9 cellular contexts compared by ENCODE assay signal in the genomic region with DNA sequence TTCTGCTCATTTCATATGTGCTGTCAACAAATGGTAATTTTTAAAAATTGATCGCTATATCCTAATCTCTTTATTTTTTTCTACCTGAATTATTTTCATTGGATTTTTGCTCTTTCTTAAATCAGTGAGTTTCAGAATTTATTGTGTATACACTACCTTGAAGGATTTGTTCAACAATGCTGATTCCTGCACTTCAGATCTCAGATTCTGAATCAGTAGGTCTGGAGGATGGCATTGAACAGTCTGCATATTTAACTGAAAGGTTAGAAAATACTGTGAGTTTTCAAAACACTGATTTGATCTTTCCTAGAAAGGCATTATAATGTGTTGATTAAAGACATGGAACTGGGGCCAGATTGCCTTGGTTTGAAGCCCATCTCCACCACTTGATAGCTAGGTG. TPM values are rescaled to one million over a fixed set of nuclear protein-coding genes. Genes with fewer than 3 reads are reported as not detected.
DNase-seq lines count a peak whose midpoint lies in the region; ATAC-seq, FAIRE-seq and TF ChIP-seq lines count a peak whose summit lies in the region.
"Had no signal": no experiment of that assay in that cellular context is flagged by ENCODE, and none has a peak within 500 bp of the region (broad histone marks: within the 10 kb centered on the region; RNA-seq: fewer than 3 reads in every experiment).

No MANE protein-coding gene starts in this region.

- peaks cover 12% of the 10 kb centered on the region for H3K27me3 Mint-ChIP-seq in CD4-positive, CD25-positive, alpha-beta regulatory T cell
- no peaks in the 10 kb centered on the region for H3K27me3 Mint-ChIP-seq in mesothelial cell of epicardium (ENCODE audit: low read depth)

- peak overlapping the region; percentile 81 to 85 (median 83) for H3K4me3 Mint-ChIP-seq in CD4-positive, CD25-positive, alpha-beta regulatory T cell
- H3K4me3 Mint-ChIP-seq in mesothelial cell of epicardium = peak overlapping the region; percentile 62

- DNase-seq in CD4-positive, CD25-positive, alpha-beta regulatory T cell = no peak
- no peak for DNase-seq in astrocyte of the spinal cord (ENCODE audit: low read depth, low spot score)
- DNase-seq in mesothelial cell of epicardium (ENCODE audit: low spot score in 2 of 2, unreplicated experiment in 2 of 2) = no peak
- no peak for DNase-seq in G401 (ENCODE audit: low spot score)
- no peak for DNase-seq in DMS114 treated with DMSO at 0.1 percent for 48 hours (lab: John Stamatoyannopoulos, UW; ENCODE audit: unreplicated experiment)
- no peak for DNase-seq in kidney
- DNase-seq in caudate nucleus (lab: John Stamatoyannopoulos, UW) = no peak
- DNase-seq: testis had no signal

- intact Hi-C loops in kidney (cut with DNase I) = no loop called here

- H3K4me3 ChIP-seq in CD4-positive, CD25-positive, alpha-beta regulatory T cell (ENCODE audit: low read depth, low read length) = peak overlapping the region; percentile 94
- H3K4me3 ChIP-seq in HUES64 (ENCODE audit: low read length) (peak overlapping the region; percentile 100), astrocyte of the spinal cord (ENCODE audit: low read depth, low read length) (peak overlapping the region; percentile 98), kidney (ENCODE audit: low read length in 2 of 2) (no peak overlapping the region)

- no peak for FAIRE-seq in kidney (lab: Jason Lieb, UNC)

- H3K4me1 ChIP-seq in CD4-positive, CD25-positive, alpha-beta regulatory T cell (ENCODE audit: control insufficient read depth, insufficient read depth, low read length, poor library complexity, severe bottlenecking) = peaks cover 25% of the 10 kb centered on the region
- H3K4me1 ChIP-seq in HUES64 (ENCODE audit: insufficient read depth, low read length) = peaks cover 20% of the 10 kb centered on the region
- H3K4me1 ChIP-seq in kidney (ENCODE audit: control insufficient read depth in 1 of 2, insufficient read depth in 1 of 2, low read depth in 1 of 2, low read length in 2 of 2) = no peaks in the 10 kb centered on the region
- H3K4me1 ChIP-seq: testis had no signal

- peaks cover 32 to 52% (median 36%) of the 10 kb centered on the region in 4 donors for H3K4me1 Mint-ChIP-seq in CD4-positive, CD25-positive, alpha-beta regulatory T cell
- H3K4me1 Mint-ChIP-seq in mesothelial cell of epicardium = peaks cover 25% of the 10 kb centered on the region

- peaks cover 19% of the 10 kb centered on the region for H3K36me3 Mint-ChIP-seq in CD4-positive, CD25-positive, alpha-beta regulatory T cell
- peaks cover 15% of the 10 kb centered on the region for H3K36me3 Mint-ChIP-seq in mesothelial cell of epicardium

- H3K27ac Mint-ChIP-seq in CD4-positive, CD25-positive, alpha-beta regulatory T cell = peak overlapping the region; percentile 12 to 52 (median 21)
- peak overlapping the region; percentile 5 for H3K27ac Mint-ChIP-seq in mesothelial cell of epicardium

- H3K27me3 ChIP-seq in CD4-positive, CD25-positive, alpha-beta regulatory T cell (ENCODE audit: control insufficient read depth, insufficient read depth, low read length) = no peaks in the 10 kb centered on the region
- H3K27me3 ChIP-seq in HUES64 (ENCODE audit: insufficient read depth, low read length) = no peaks in the 10 kb centered on the region
- H3K27me3 ChIP-seq: testis had no signal

- TF ChIP-seq CTCF in astrocyte of the spinal cord (IDR thresholded peaks at IDR 0.05; ENCODE audit: low read depth, low read length) (no peak), mesothelial cell of epicardium (IDR thresholded peaks at IDR 0.05; ENCODE audit: unreplicated experiment) (no peak), kidney (IDR thresholded peaks at IDR 0.05; ENCODE audit: borderline replicate concordance, extremely low read depth, insufficient read depth) (no peak)

- H3K9me3 Mint-ChIP-seq in CD4-positive, CD25-positive, alpha-beta regulatory T cell = no peaks in the 10 kb centered on the region
- peaks cover 8% of the 10 kb centered on the region for H3K9me3 Mint-ChIP-seq in mesothelial cell of epicardium

- H3K27ac ChIP-seq in CD4-positive, CD25-positive, alpha-beta regulatory T cell (ENCODE audit: insufficient read depth, low read length, poor library complexity, severe bottlenecking) = no peak overlapping the region
- H3K27ac ChIP-seq in HUES64 (ENCODE audit: low read depth, low read length) (no peak overlapping the region), kidney (ENCODE audit: low read depth in 2 of 2, low read length in 2 of 2) (no peak overlapping the region), caudate nucleus (ENCODE audit: low read depth, low read length) (no peak overlapping the region)
- H3K27ac ChIP-seq: testis had no signal

- WGBS in HUES64 = 100% methylated on average over 1 of the region's 1 CpG

- no peaks in the 10 kb centered on the region for H3K9me3 ChIP-seq in CD4-positive, CD25-positive, alpha-beta regulatory T cell (ENCODE audit: control insufficient read depth in 2 of 2, low read length in 2 of 2)
- no peaks in the 10 kb centered on the region for H3K9me3 ChIP-seq in HUES64 (ENCODE audit: insufficient read depth, low read depth, low read length)
- no peaks in the 10 kb centered on the region for H3K9me3 ChIP-seq in kidney (ENCODE audit: control insufficient read depth in 1 of 2, low read length in 2 of 2)
- H3K9me3 ChIP-seq: testis had no signal

- H3K36me3 ChIP-seq in CD4-positive, CD25-positive, alpha-beta regulatory T cell (ENCODE audit: control insufficient read depth, insufficient read depth, low read length) = peaks cover 3% of the 10 kb centered on the region
- H3K36me3 ChIP-seq in HUES64 (ENCODE audit: insufficient read depth, low read length) (peaks cover 14% of the 10 kb centered on the region), kidney (ENCODE audit: control insufficient read depth in 1 of 2, insufficient read depth in 2 of 2, low read length in 2 of 2) (no peaks in the 10 kb centered on the region)

- ATAC-seq in CD4-positive, CD25-positive, alpha-beta regulatory T cell (ENCODE audit: low read depth in 2 of 2) = no peak

- H3K9ac ChIP-seq in HUES64 (ENCODE audit: low read depth, low read length) (peak overlapping the region; percentile 95; the same call in 1 of the 2 replicates), kidney (ENCODE audit: low read length in 2 of 2) (no peak overlapping the region)

- in situ Hi-C loops in astrocyte of the spinal cord (cut with HindIII; ENCODE audit: low sequenced_read_pairs) = no loop called here
- in situ Hi-C loops in G401 (cut with HindIII; ENCODE audit: low sequenced_read_pairs) = no loop called here

RNA-seq across cellular contexts. Expression of a gene that starts 1.6 kb away (rescaled TPM):
- 23.9 TPM for total RNA-seq in CD4-positive, CD25-positive, alpha-beta regulatory T cell
- polyA plus RNA-seq in CD4-positive, CD25-positive, alpha-beta regulatory T cell = 10 to 100 TPM; 13.5 to 18.0 (median 16.1) TPM
- polyA plus RNA-seq in HUES64 (2013, experiment 1 of 2) = 29.6 TPM
- 36.5 TPM for polyA plus RNA-seq in HUES64 (2013, experiment 2 of 2)
- total RNA-seq in mesothelial cell of epicardium (34.3 to 39.3 TPM (median 36.4 TPM) in 3 replicates), kidney (20.5 TPM)
- total RNA-seq in G401 (2014; rRNA removed; shearing (Covaris generic)) = 22.7 and 41.9 TPM in 2 replicates
- 4.4 TPM for polyA plus RNA-seq in kidney (ENCODE audit: insufficient read depth, low read depth, low replicate concordance)

Comparison
In these comparisons a context has a peak if more than half of its experiments do, and no peak if none do; other contexts are left out.
1. H3K4me3 ChIP-seq: peak in CD4-positive, CD25-positive, alpha-beta regulatory T cell (single experiment), HUES64 (single experiment) and astrocyte of the spinal cord (single experiment); none in kidney (0 of 2).